ENCODE assay signal across 32 cellular contexts in genomic region chr21:27021801-27022200, GRCh38. TPM values are rescaled to one million over a fixed set of nuclear protein-coding genes. Genes with fewer than 3 reads are reported as not detected.
"Had no signal": no experiment of that assay in that cellular context is flagged by ENCODE, and none has a peak within 500 bp of the region (broad histone marks: within the 10 kb centered on the region; RNA-seq: fewer than 3 reads in every experiment).

No MANE protein-coding gene starts in this region.

- DNase-seq: activated CD4-positive, alpha-beta memory T cell treated with anti-CD3 and anti-CD28 coated beads for 36 hours; activated CD4-positive, alpha-beta T cell treated with anti-CD3 and anti-CD28 coated beads for 36 hours; activated CD4-positive, alpha-beta T cell treated with anti-CD3 and anti-CD28 coated beads, Interleukin-2, amount 10 ng/mL, durations not matched to agents 24 days and 14 days; activated CD4-positive, CD25-positive, alpha-beta regulatory T cell; activated CD4-positive, CD25-positive, alpha-beta regulatory T cell treated with anti-CD3 and anti-CD28 coated beads, Interleukin-2, amount 50 U/mL, for 72 hours; activated CD8-positive, alpha-beta memory T cell treated with anti-CD3 and anti-CD28 coated beads, Interleukin-2, amount 10 ng/mL, durations not matched to agents 7 days and 5 days; activated CD8-positive, alpha-beta memory T cell treated with anti-CD3 and anti-CD28 coated beads, Interleukin-2, amount 50 U/mL, for 4 hours; activated CD8-positive, alpha-beta T cell treated with anti-CD3 and anti-CD28 coated beads, Interleukin-2, amount 10 ng/mL, durations not matched to agents 7 days and 5 days; activated effector memory CD4-positive, alpha-beta T cell treated with anti-CD3 and anti-CD28 coated beads, Interleukin-2, amount 50 U/mL, for 16 hours; activated naive CD4-positive, alpha-beta T cell treated with anti-CD3 and anti-CD28 coated beads for 36 hours; activated naive CD8-positive, alpha-beta T cell treated with anti-CD3 and anti-CD28 coated beads for 36 hours; activated naive CD8-positive, alpha-beta T cell treated with anti-CD3 and anti-CD28 coated beads, Interleukin-2, amount 50 U/mL, for 24 hours; activated T-cell treated with anti-CD3 and anti-CD28 coated beads, Interleukin-2, amount 50 U/mL, for 1 hour; activated T-cell treated with anti-CD3 and anti-CD28 coated beads, Interleukin-2, amount 50 U/mL, for 48 hours; central memory CD4-positive, alpha-beta T cell; cerebellar nuclear complex; colonic mucosa; effector CD8-positive, alpha-beta T cell; esophagus squamous epithelium; foreskin keratinocyte; gastrocnemius medialis; glutamatergic neuron; heart left ventricle; T-helper 2 cell had no signal

- H3K4me3 ChIP-seq: ascending aorta, breast epithelium, cardiac muscle cell, colonic mucosa, esophagus squamous epithelium, gastrocnemius medialis, heart left ventricle had no signal

- ATAC-seq: activated CD4-positive, alpha-beta T cell treated with anti-CD3 and anti-CD28 coated beads for 36 hours; activated CD8-positive, alpha-beta memory T cell treated with anti-CD3 and anti-CD28 coated beads, Interleukin-2, amount 10 ng/mL, durations not matched to agents 7 days and 5 days; activated CD8-positive, alpha-beta T cell treated with anti-CD3 and anti-CD28 coated beads, Interleukin-2, amount 10 ng/mL, durations not matched to agents 7 days and 5 days; activated naive CD8-positive, alpha-beta T cell treated with anti-CD3 and anti-CD28 coated beads, Interleukin-2, amount 50 U/mL, for 24 hours; foreskin keratinocyte; gastrocnemius medialis; heart left ventricle had no signal

RNA-seq across cellular contexts. Expression of gene ADAMTS5, which starts 54.9 kb away (rescaled TPM):
- total RNA-seq: activated CD4-positive, alpha-beta memory T cell treated with anti-CD3 and anti-CD28 coated beads for 36 hours; activated CD4-positive, alpha-beta T cell treated with anti-CD3 and anti-CD28 coated beads for 36 hours; activated CD4-positive, alpha-beta T cell treated with anti-CD3 and anti-CD28 coated beads, Interleukin-2, amount 10 ng/mL, durations not matched to agents 24 days and 14 days; activated CD8-positive, alpha-beta memory T cell treated with anti-CD3 and anti-CD28 coated beads for 36 hours; activated CD8-positive, alpha-beta memory T cell treated with anti-CD3 and anti-CD28 coated beads, Interleukin-2, amount 10 ng/mL, durations not matched to agents 7 days and 5 days; activated CD8-positive, alpha-beta T cell treated with anti-CD3 and anti-CD28 coated beads, Interleukin-2, amount 10 ng/mL, durations not matched to agents 7 days and 5 days; activated naive CD4-positive, alpha-beta T cell treated with anti-CD3 and anti-CD28 coated beads for 36 hours; activated naive CD8-positive, alpha-beta T cell treated with anti-CD3 and anti-CD28 coated beads for 36 hours; activated T-helper 1 cell treated with anti-CD3 and anti-CD28 coated beads, Interleukin-12 subunit alpha, Interleukin-12 subunit beta, Interleukin-2, Interleukin-4 antibody, amounts not matched to agents 30 ng/mL and 10 ng/mL and 1 ng/mL, durations not matched to agents 14 hours and 24 hours and 36 hours; activated T-helper 2 cell treated with anti-CD3 and anti-CD28 coated beads, Interferon-gamma antibody, Interleukin-2, Interleukin-4, amounts not matched to agents 10 μg/mL and 5 μg/mL and 100 μg/mL, durations not matched to agents 14 hours and 24 hours and 36 hours; endothelial cell of umbilical vein; foreskin keratinocyte; T-helper 1 cell treated with Interleukin-12 subunit alpha and Interleukin-12 subunit beta and Interleukin-4 antibody, amounts not matched to agents 30 ng/mL and 1 ng/mL, for 36 hours had no signal
